Comparison of ENCODE assay signal across 12 cellular contexts in the genomic region with DNA sequence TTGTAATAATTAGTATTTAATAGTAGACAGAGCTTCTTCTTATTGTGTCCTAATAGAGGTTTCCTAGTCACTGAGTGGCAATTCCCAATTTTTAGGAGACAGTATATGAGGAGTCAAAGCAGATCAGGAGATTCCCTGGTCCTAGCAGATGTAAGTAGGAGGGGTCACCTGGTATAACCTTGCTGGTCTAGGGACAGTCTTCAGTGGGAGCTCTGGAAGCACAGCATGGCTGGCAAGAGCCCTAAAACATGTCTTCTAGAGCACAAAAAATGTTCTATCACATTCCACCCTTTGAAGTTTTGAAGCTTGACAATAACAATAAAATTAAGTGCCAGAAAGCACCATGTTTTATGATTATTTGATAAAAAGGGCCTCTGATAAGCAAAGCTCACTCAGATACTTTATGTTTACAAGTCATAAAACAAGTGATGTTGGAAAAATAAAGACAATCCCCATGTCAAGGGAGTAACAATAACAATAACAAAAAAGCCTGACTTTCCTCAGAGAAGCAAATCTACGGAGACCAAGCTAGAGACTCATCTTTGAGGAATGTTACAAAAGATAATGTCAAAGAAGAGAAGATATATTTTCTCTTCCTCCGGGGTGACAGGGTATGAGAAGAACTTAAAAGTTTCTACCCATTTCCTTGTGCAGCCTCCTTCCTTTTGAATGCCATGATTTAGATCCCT.
DNase-seq lines count a peak whose midpoint lies in the region; ATAC-seq and TF ChIP-seq lines count a peak whose summit lies in the region.
"Had no signal": no experiment of that assay in that cellular context is flagged by ENCODE, and none has a peak within 500 bp of the region (broad histone marks: within the 10 kb centered on the region; RNA-seq: fewer than 3 reads in every experiment).

No MANE protein-coding gene starts in this region.

- H3K4me3 ChIP-seq in SJSA1 (no peak overlapping the region), fibroblast of pulmonary artery (replicated peaks; ENCODE audit: low read depth, low read length) (no peak overlapping the region), sigmoid colon (no peak overlapping the region)
- H3K4me3 ChIP-seq: prostate gland had no signal

- H3K4me3 Mint-ChIP-seq in chondrocyte (ENCODE audit: unreplicated experiment), result no peak overlapping the region
- H3K4me3 Mint-ChIP-seq: activated T-cell treated with anti-CD3 and anti-CD28 coated beads, Interleukin-2, amount 50 U/mL, for 24 hours had no signal

- peak overlapping the region; percentile 99 for H3K27ac ChIP-seq in SJSA1
- H3K27ac ChIP-seq in sigmoid colon, result peak overlapping the region in 3 of 4 donors; percentile 3 to 37 (median 27)

- H3K27me3 ChIP-seq in SJSA1 (replicated peaks) (no peaks in the 10 kb centered on the region), sigmoid colon (no peaks in the 10 kb centered on the region)

- DNase-seq in ELR (ENCODE audit: low read depth) (peak; percentile 76), SJSA1 (ENCODE audit: low read depth in 1 of 2, low spot score in 2 of 2) (peak in 1 of 2 experiments; percentile 42), fibroblast of pulmonary artery (ENCODE audit: low read depth) (peak; percentile 71), sigmoid colon (no peak), chondrocyte (ENCODE audit: low spot score) (no peak), NCI-H1105 treated with DMSO at 0.1 percent for 48 hours (lab: John Stamatoyannopoulos, UW) (no peak)
- DNase-seq: activated T-cell treated with anti-CD3 and anti-CD28 coated beads, Interleukin-2, amount 50 U/mL, for 24 hours; DMS79 treated with DMSO at 0.1 percent for 48 hours; effector CD4-positive, alpha-beta T cell had no signal

- intact Hi-C loops in sigmoid colon (cut with DNase I), result no loop called here

- TF ChIP-seq POLR2A in sigmoid colon (IDR thresholded peaks at IDR 0.05), result no peak

- peaks cover 12% of the 10 kb centered on the region for H3K4me1 Mint-ChIP-seq in chondrocyte (ENCODE audit: low read depth)

- no peak for TF ChIP-seq EP300 in sigmoid colon (IDR thresholded peaks at IDR 0.05)

- 14 to 29% methylated on average over 2 of the region's 2 CpGs for WGBS in sigmoid colon, 2 donors

- H3K36me3 Mint-ChIP-seq in chondrocyte (ENCODE audit: low read depth), result no peaks in the 10 kb centered on the region

- ATAC-seq in GM19395 (IDR thresholded peaks at IDR 0.05; ENCODE audit: unreplicated experiment) (no peak), GM21423 (IDR thresholded peaks at IDR 0.05; ENCODE audit: unreplicated experiment) (no peak)

- H3K9me3 ChIP-seq in SJSA1 (replicated peaks), result no peaks in the 10 kb centered on the region
- no peaks in the 10 kb centered on the region for H3K9me3 ChIP-seq in sigmoid colon
- H3K9me3 ChIP-seq: prostate gland had no signal

- H3K9me3 Mint-ChIP-seq in chondrocyte (ENCODE audit: low read depth), result no peaks in the 10 kb centered on the region

- TF ChIP-seq CTCF in fibroblast of pulmonary artery (IDR thresholded peaks at IDR 0.05; ENCODE audit: low read length, missing control alignments) (no peak), sigmoid colon (IDR thresholded peaks at IDR 0.05) (no peak), chondrocyte (IDR thresholded peaks at IDR 0.05) (no peak)

- H3K36me3 ChIP-seq in SJSA1, result no peaks in the 10 kb centered on the region
- H3K36me3 ChIP-seq in sigmoid colon, result no peaks in the 10 kb centered on the region
- H3K36me3 ChIP-seq: prostate gland had no signal

- no peak overlapping the region for H3K27ac Mint-ChIP-seq in chondrocyte (ENCODE audit: unreplicated experiment)

- no peaks in the 10 kb centered on the region for H3K27me3 Mint-ChIP-seq in chondrocyte (ENCODE audit: low read depth)
- H3K27me3 Mint-ChIP-seq: activated T-cell treated with anti-CD3 and anti-CD28 coated beads, Interleukin-2, amount 50 U/mL, for 24 hours had no signal

- H3K4me1 ChIP-seq in SJSA1 (replicated peaks), result peaks cover 21% of the 10 kb centered on the region
- H3K4me1 ChIP-seq in sigmoid colon, result peaks cover 0 to 10% (median 4%) of the 10 kb centered on the region in 4 donors
- H3K4me1 ChIP-seq: prostate gland had no signal

Comparison
In these comparisons a context has a peak if more than half of its experiments do, and no peak if none do; other contexts are left out.
1. DNase-seq: peak in ELR (single experiment) and fibroblast of pulmonary artery (single experiment); none in sigmoid colon (single experiment), chondrocyte (single experiment) and NCI-H1105 treated with DMSO at 0.1 percent for 48 hours (single experiment).